30 cellular contexts compared by ENCODE assay signal in the genomic region with DNA sequence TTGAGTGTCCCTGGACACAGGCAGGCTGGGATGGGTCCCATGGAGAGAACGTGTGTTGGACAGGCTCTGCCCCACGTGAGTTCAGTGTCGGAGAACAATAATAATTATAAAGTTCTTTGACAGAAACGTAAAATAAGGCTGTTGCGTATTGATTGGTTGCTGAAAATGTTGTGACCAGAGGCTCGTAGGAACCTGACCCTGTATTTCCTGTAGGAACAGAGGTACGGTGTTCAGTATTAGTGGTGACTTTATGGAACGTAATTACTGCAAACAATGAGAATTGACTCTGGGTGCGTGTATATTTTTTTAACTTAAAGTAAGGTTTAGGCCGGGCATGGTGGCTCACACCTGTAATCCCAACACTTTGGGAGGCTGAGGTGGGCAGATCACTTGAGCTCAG. TPM values are rescaled to one million over a fixed set of nuclear protein-coding genes. Genes with fewer than 3 reads are reported as not detected.
"Had no signal": no experiment of that assay in that cellular context is flagged by ENCODE, and none has a peak within 500 bp of the region (broad histone marks: within the 10 kb centered on the region; RNA-seq: fewer than 3 reads in every experiment).

No MANE protein-coding gene starts in this region.

- H3K27me3 Mint-ChIP-seq: activated CD4-positive, alpha-beta memory T cell treated with anti-CD3 and anti-CD28 coated beads, Interleukin-2, amount 10 ng/mL, durations not matched to agents 7 days and 5 days; activated CD8-positive, alpha-beta memory T cell treated with anti-CD3 and anti-CD28 coated beads, Interleukin-2, amount 10 ng/mL, durations not matched to agents 7 days and 5 days; activated naive CD8-positive, alpha-beta T cell treated with anti-CD3 and anti-CD28 coated beads for 36 hours; central memory CD8-positive, alpha-beta T cell had no signal

- H3K36me3 ChIP-seq: cardiac muscle cell had no signal

- H3K4me3 Mint-ChIP-seq: activated CD4-positive, alpha-beta memory T cell treated with anti-CD3 and anti-CD28 coated beads, Interleukin-2, amount 10 ng/mL, durations not matched to agents 7 days and 5 days; activated CD8-positive, alpha-beta memory T cell treated with anti-CD3 and anti-CD28 coated beads, Interleukin-2, amount 10 ng/mL, durations not matched to agents 7 days and 5 days; activated naive CD8-positive, alpha-beta T cell treated with anti-CD3 and anti-CD28 coated beads for 36 hours; central memory CD8-positive, alpha-beta T cell had no signal

- H3K27me3 ChIP-seq: ascending aorta, cardiac muscle cell, MG63 had no signal

- ATAC-seq: activated CD4-positive, CD25-positive, alpha-beta regulatory T cell treated with anti-CD3 and anti-CD28 coated beads, Interleukin-2, amount 50 U/mL, for 24 hours; activated CD8-positive, alpha-beta memory T cell treated with anti-CD3 and anti-CD28 coated beads, Interleukin-2, amount 10 ng/mL, durations not matched to agents 7 days and 5 days had no signal

- H3K9me3 Mint-ChIP-seq: activated CD4-positive, alpha-beta memory T cell treated with anti-CD3 and anti-CD28 coated beads, Interleukin-2, amount 10 ng/mL, durations not matched to agents 7 days and 5 days; activated T-helper 2 cell treated with anti-CD3 and anti-CD28 coated beads, Interferon-gamma antibody, Interleukin-2, Interleukin-4, amounts not matched to agents 10 μg/mL and 5 μg/mL and 100 μg/mL, durations not matched to agents 14 hours and 24 hours and 36 hours; central memory CD8-positive, alpha-beta T cell had no signal

- H3K4me3 ChIP-seq: ascending aorta, cardiac muscle cell, MG63, PC-9, SK-N-MC had no signal

- DNase-seq: activated CD4-positive, alpha-beta memory T cell treated with anti-CD3 and anti-CD28 coated beads, Interleukin-2, amount 10 ng/mL, durations not matched to agents 7 days and 5 days; activated CD4-positive, alpha-beta T cell treated with anti-CD3 and anti-CD28 coated beads for 4 hours; activated CD8-positive, alpha-beta memory T cell treated with anti-CD3 and anti-CD28 coated beads for 24 hours; activated CD8-positive, alpha-beta memory T cell treated with anti-CD3 and anti-CD28 coated beads, Interleukin-2, amount 10 ng/mL, durations not matched to agents 7 days and 5 days; activated CD8-positive, alpha-beta memory T cell treated with anti-CD3 and anti-CD28 coated beads, Interleukin-2, amount 50 U/mL, for 48 hours; activated gamma-delta T cell; activated naive CD4-positive, alpha-beta T cell treated with Interleukin-2 at 50 U/mL for 16 hours; activated naive CD8-positive, alpha-beta T cell treated with anti-CD3 and anti-CD28 coated beads for 36 hours; amygdala; Kasumi-1; KG1; MG63; NCI-H1048; NCI-H1105 treated with DMSO at 0.1 percent for 48 hours; NCI-H1436; NCI-H1694; NCI-H1930; NCI-H2081 treated with DMSO at 0.1 percent for 48 hours; NCI-H345; NCI-H524 treated with DMSO at 0.1 percent for 48 hours; PC-9; Right ventricle myocardium superior; T1000 had no signal

- H3K27ac Mint-ChIP-seq: activated T-helper 2 cell treated with anti-CD3 and anti-CD28 coated beads, Interferon-gamma antibody, Interleukin-2, Interleukin-4, amounts not matched to agents 10 μg/mL and 5 μg/mL and 100 μg/mL, durations not matched to agents 14 hours and 24 hours and 36 hours had no signal

RNA-seq across cellular contexts. Expression of gene TEX22, which starts 29.1 kb away (rescaled TPM):
- total RNA-seq: ascending aorta had no signal

RNA-seq across cellular contexts. Expression of gene CRIP2, which starts 47.2 kb away (rescaled TPM):
- total RNA-seq: OCI-LY7 had no signal
